ENCODE assay signal across 18 cellular contexts in genomic region chr5:114957384-114957783, GRCh38.
A peak's percentile ranks its signal among the peaks of the same experiment; 100 is the strongest.
DNase-seq lines count a peak whose midpoint lies in the region; ATAC-seq and TF ChIP-seq lines count a peak whose summit lies in the region.
"Had no signal": no experiment of that assay in that cellular context is flagged by ENCODE, and none has a peak within 500 bp of the region (broad histone marks: within the 10 kb centered on the region; RNA-seq: fewer than 3 reads in every experiment).

No MANE protein-coding gene starts in this region.

- no peaks in the 10 kb centered on the region for H3K79me2 ChIP-seq in neural progenitor cell (ENCODE audit: low read depth)

- no peak for DNase-seq in neural progenitor cell (ENCODE audit: low spot score)
- DNase-seq in activated gamma-delta T cell treated with Interleukin-2 at 50 U/mL for 16 hours = no peak
- DNase-seq in activated naive CD8-positive, alpha-beta T cell treated with anti-CD3 and anti-CD28 coated beads for 36 hours = no peak
- DNase-seq: foreskin keratinocyte; mammary epithelial cell; NCI-H2081 treated with DMSO at 0.1 percent for 48 hours; right lobe of liver; stimulated activated CD4-positive, alpha-beta T cell treated with anti-CD3 and anti-CD28 coated beads, Interleukin-2, amount 100 ng/mL, for 48 hours; T-helper 17 cell had no signal

- H3K9me3 Mint-ChIP-seq in neural progenitor cell = no peaks in the 10 kb centered on the region
- H3K9me3 Mint-ChIP-seq in activated naive CD8-positive, alpha-beta T cell treated with anti-CD3 and anti-CD28 coated beads for 36 hours = no peaks in the 10 kb centered on the region

- ATAC-seq in GM19328 (IDR thresholded peaks at IDR 0.05; ENCODE audit: unreplicated experiment) (peak; percentile 49), HG02588 (IDR thresholded peaks at IDR 0.05; ENCODE audit: unreplicated experiment) (peak; percentile 56), HG03575 (IDR thresholded peaks at IDR 0.05; ENCODE audit: extremely low read depth, insufficient number of reproducible peaks, low FRiP score, unreplicated experiment) (peak; percentile 84), GM19397 (IDR thresholded peaks at IDR 0.05; ENCODE audit: unreplicated experiment) (no peak)
- ATAC-seq: activated CD4-positive, CD25-positive, alpha-beta regulatory T cell treated with anti-CD3 and anti-CD28 coated beads, Interleukin-2, amount 50 U/mL, for 24 hours; foreskin keratinocyte; right lobe of liver; T-helper 17 cell had no signal

- H3K4me1 ChIP-seq in neural progenitor cell = no peaks in the 10 kb centered on the region
- H3K4me1 ChIP-seq: foreskin keratinocyte, right lobe of liver, tibial nerve had no signal

- no peaks in the 10 kb centered on the region for H3K4me1 Mint-ChIP-seq in neural progenitor cell
- no peaks in the 10 kb centered on the region for H3K4me1 Mint-ChIP-seq in activated naive CD8-positive, alpha-beta T cell treated with anti-CD3 and anti-CD28 coated beads for 36 hours
- H3K4me1 Mint-ChIP-seq: central memory CD8-positive, alpha-beta T cell; T-helper 17 cell had no signal

- no peaks in the 10 kb centered on the region for H3K36me3 ChIP-seq in neural progenitor cell
- H3K36me3 ChIP-seq: neutrophil, right lobe of liver, tibial nerve had no signal

- no peaks in the 10 kb centered on the region for H3K27me3 Mint-ChIP-seq in neural progenitor cell (ENCODE audit: insufficient read depth, low read depth)
- no peaks in the 10 kb centered on the region for H3K27me3 Mint-ChIP-seq in activated naive CD8-positive, alpha-beta T cell treated with anti-CD3 and anti-CD28 coated beads for 36 hours
- H3K27me3 Mint-ChIP-seq: central memory CD8-positive, alpha-beta T cell; T-helper 17 cell had no signal

- H3K36me3 Mint-ChIP-seq in neural progenitor cell = no peaks in the 10 kb centered on the region
- H3K36me3 Mint-ChIP-seq in activated naive CD8-positive, alpha-beta T cell treated with anti-CD3 and anti-CD28 coated beads for 36 hours = no peaks in the 10 kb centered on the region

- TF ChIP-seq CTCF in neural progenitor cell (IDR thresholded peaks at IDR 0.05) = no peak

- H3K4me3 ChIP-seq in neural progenitor cell = no peak overlapping the region
- H3K4me3 ChIP-seq: right lobe of liver, tibial nerve had no signal

- H3K9ac ChIP-seq in neural progenitor cell = no peak overlapping the region

- no peak overlapping the region for H3K4me3 Mint-ChIP-seq in neural progenitor cell
- H3K4me3 Mint-ChIP-seq in activated naive CD8-positive, alpha-beta T cell treated with anti-CD3 and anti-CD28 coated beads for 36 hours = no peak overlapping the region
- H3K4me3 Mint-ChIP-seq: central memory CD8-positive, alpha-beta T cell; T-helper 17 cell had no signal

- H2AFZ ChIP-seq in neural progenitor cell (replicated peaks) = no peak overlapping the region

- H3K27ac Mint-ChIP-seq in neural progenitor cell = no peak overlapping the region
- H3K27ac Mint-ChIP-seq in activated naive CD8-positive, alpha-beta T cell treated with anti-CD3 and anti-CD28 coated beads for 36 hours = no peak overlapping the region
- H3K27ac Mint-ChIP-seq: T-helper 17 cell had no signal

- H4K20me1 ChIP-seq in neural progenitor cell (ENCODE audit: low read depth) = no peaks in the 10 kb centered on the region

- H3K27me3 ChIP-seq in neural progenitor cell = no peaks in the 10 kb centered on the region
- H3K27me3 ChIP-seq: foreskin keratinocyte, neutrophil, right lobe of liver, tibial nerve had no signal

- H3K27ac ChIP-seq in neural progenitor cell = no peak overlapping the region
- H3K27ac ChIP-seq: foreskin keratinocyte, neutrophil, right lobe of liver, RWPE1, tibial nerve had no signal

- no peak overlapping the region for H3K4me2 ChIP-seq in neural progenitor cell

- H3K9me3 ChIP-seq in neural progenitor cell (ENCODE audit: low read depth) = no peaks in the 10 kb centered on the region
- H3K9me3 ChIP-seq: neutrophil, right lobe of liver had no signal

- no peaks in the 10 kb centered on the region for H3F3A ChIP-seq in neural progenitor cell (ENCODE audit: low read depth)
